Comparison of ENCODE assay signal across 12 cellular contexts in genomic region chr14:77270361-77271112, GRCh38. TPM values are rescaled to one million over a fixed set of nuclear protein-coding genes. Genes with fewer than 3 reads are reported as not detected.
A peak's percentile ranks its signal among the peaks of the same experiment; 100 is the strongest.
DNase-seq lines count a peak whose midpoint lies in the region; ATAC-seq lines count a peak whose summit lies in the region.
"Had no signal": no experiment of that assay in that cellular context is flagged by ENCODE, and none has a peak within 500 bp of the region (broad histone marks: within the 10 kb centered on the region; RNA-seq: fewer than 3 reads in every experiment).

No MANE protein-coding gene starts in this region.

- ATAC-seq in GM18517 (IDR thresholded peaks at IDR 0.05; ENCODE audit: unreplicated experiment) (no peak), HG02973 (IDR thresholded peaks at IDR 0.05; ENCODE audit: unreplicated experiment) (no peak)

- H3K4me3 ChIP-seq in iPS-15b (ENCODE audit: low read depth, low read length): peak overlapping the region; percentile 54

- intact Hi-C loops in posterior vena cava (cut with DNase I): no loop called here

- DNase-seq in NCI-H1092 treated with DMSO at 0.1 percent for 48 hours (lab: John Stamatoyannopoulos, UW): peak; percentile 16
- no peak for DNase-seq in NCI-H1092 (lab: John Stamatoyannopoulos, UW)
- DNase-seq in NCI-H69 (lab: John Stamatoyannopoulos, UW): peak; percentile 73
- DNase-seq in posterior vena cava (ENCODE audit: low spot score): peak; percentile 75
- DNase-seq in GM19240 (ENCODE audit: insufficient read length, low spot score): no peak
- DNase-seq: anterior cingulate cortex, NCI-H446 had no signal

- no peaks in the 10 kb centered on the region for H3K36me3 ChIP-seq in iPS-15b (ENCODE audit: control insufficient read depth, insufficient read depth, low read length)
- H3K36me3 ChIP-seq: neutrophil had no signal

- H3K4me1 ChIP-seq in iPS-15b (ENCODE audit: control insufficient read depth, insufficient read depth, low read length): no peaks in the 10 kb centered on the region

- peak overlapping the region; percentile 47 for H3K9ac ChIP-seq in iPS-15b (ENCODE audit: low read depth, low read length)

- peaks cover 43% of the 10 kb centered on the region for H3K27me3 ChIP-seq in iPS-15b (ENCODE audit: control insufficient read depth, insufficient read depth, low read length)

- H3K9me3 ChIP-seq in iPS-15b (ENCODE audit: control insufficient read depth, insufficient read depth, low read length): no peaks in the 10 kb centered on the region
- H3K9me3 ChIP-seq: neutrophil had no signal

RNA-seq across cellular contexts. Expression of gene NGB, which starts 0.5 kb away (rescaled TPM):
- not detected for total RNA-seq in posterior vena cava
- total RNA-seq: activated T-helper 1 cell treated with anti-CD3 and anti-CD28 coated beads, Interleukin-12 subunit alpha, Interleukin-12 subunit beta, Interleukin-2, Interleukin-4 antibody, amounts not matched to agents 30 ng/mL and 10 ng/mL and 1 ng/mL, durations not matched to agents 14 hours and 24 hours and 36 hours had no signal

RNA-seq across cellular contexts. Expression of gene POMT2, which starts 50.1 kb away (rescaled TPM):
- total RNA-seq in posterior vena cava: 10 to 100 TPM; 20.5 TPM

RNA-seq across cellular contexts. Expression of gene GSTZ1, which starts 50.3 kb away (rescaled TPM):
- 1 to 10 TPM; 4.7 to 9.3 TPM for total RNA-seq in posterior vena cava

Comparison
In these comparisons a context has a peak if more than half of its experiments do, and no peak if none do; other contexts are left out.
1. DNase-seq: peak in NCI-H1092 treated with DMSO at 0.1 percent for 48 hours (single experiment), NCI-H69 (single experiment) and posterior vena cava (single experiment); none in NCI-H1092 (single experiment) and GM19240 (single experiment).